In genomic region chr2:27425039-27425438, GRCh38 we compare ENCODE assay signal across 10 cellular contexts. TPM values are rescaled to one million over a fixed set of nuclear protein-coding genes. Genes with fewer than 3 reads are reported as not detected.
DNase-seq lines count a peak whose midpoint lies in the region; ATAC-seq, FAIRE-seq and TF ChIP-seq lines count a peak whose summit lies in the region.
"Not testable (repeated sequence)": the region's sequence is repeated elsewhere in the genome, so short reads cannot be mapped to it uniquely, and the experiment has no call there.
"Had no signal": no experiment of that assay in that cellular context is flagged by ENCODE, and none has a peak within 500 bp of the region (broad histone marks: within the 10 kb centered on the region; RNA-seq: fewer than 3 reads in every experiment).

No MANE protein-coding gene starts in this region.

- not testable (repeated sequence) for H2BK120ac ChIP-seq in trophoblast cell (ENCODE audit: insufficient read depth, low read length, poor library complexity)

- H3K4me2 ChIP-seq in HepG2 (ENCODE audit: low read depth, low read length): peak overlapping the region; percentile 36; the same call in 1 of the 2 replicates
- not testable (repeated sequence) for H3K4me2 ChIP-seq in trophoblast cell (ENCODE audit: low read length)

- not testable (repeated sequence) for H3K27me3 ChIP-seq in HepG2 (ENCODE audit: control insufficient read depth in 1 of 2, insufficient read depth in 2 of 2, low read length in 2 of 2); trophoblast cell (ENCODE audit: insufficient read depth, low read length); small intestine (ENCODE audit: control insufficient read depth in 2 of 2, insufficient read depth in 2 of 2, low read length in 2 of 2)

- not testable (repeated sequence) for H3K27ac ChIP-seq in HepG2 (ENCODE audit: extremely low read length, insufficient read depth, low read length); trophoblast cell (ENCODE audit: low read depth, low read length); small intestine (ENCODE audit: low read depth in 1 of 2, low read length in 1 of 2)

- not testable (repeated sequence) for TF ChIP-seq CTCF in HepG2 (CRISPR knock-in tag; IDR thresholded peaks at IDR 0.05)

- H3K14ac ChIP-seq in trophoblast cell (ENCODE audit: low read length): not testable (repeated sequence)

- TF ChIP-seq POLR2A in HepG2 (IDR thresholded peaks at IDR 0.05; ENCODE audit: insufficient read depth in 1 of 2, low read depth in 2 of 2, low read length in 2 of 2): not testable (repeated sequence)

- TF ChIP-seq EP300 in HepG2 (IDR thresholded peaks at IDR 0.05; ENCODE audit: low read depth in 2 of 2, low read length in 2 of 2); HepG2 (CRISPR knock-in tag; IDR thresholded peaks at IDR 0.05; ENCODE audit: borderline replicate concordance): not testable (repeated sequence)

- not testable (repeated sequence) for H2AFZ ChIP-seq in HepG2 (ENCODE audit: low read length); trophoblast cell (ENCODE audit: insufficient read depth, low read length, poor library complexity)

- not testable (repeated sequence) for ATAC-seq in HepG2

- not testable (repeated sequence) for H3K36me3 ChIP-seq in HepG2 (replicated peaks in 1 of 2; ENCODE audit: control insufficient read depth in 1 of 2, insufficient read depth in 2 of 2, low read length in 2 of 2); trophoblast cell (ENCODE audit: control insufficient read depth in 1 of 2, insufficient read depth in 2 of 2, low read length in 2 of 2); small intestine (ENCODE audit: control insufficient read depth in 2 of 2, insufficient read depth in 2 of 2, low read length in 2 of 2)

- DNase-seq in DMS53 (lab: John Stamatoyannopoulos, UW) (peak; percentile 24), HT-29 (ENCODE audit: low spot score) (peak; percentile 8), HepG2 (ENCODE audit: low spot score) (peak; percentile 44), mesenteric fat pad (ENCODE audit: low spot score) (peak; percentile 57), trophoblast cell (peak; percentile 44 to 66), small intestine (peak; percentile 59)
- peak; percentile 10 for DNase-seq in activated effector memory CD4-positive, alpha-beta T cell treated with anti-CD3 and anti-CD28 coated beads, Interleukin-2, amount 50 U/mL, for 16 hours

- not testable (repeated sequence) for H3K79me1 ChIP-seq in trophoblast cell (ENCODE audit: low read length)

- H3K4me3 ChIP-seq in HepG2 (replicated peaks in 1 of 3; ENCODE audit: insufficient read depth in 1 of 3, low read depth in 2 of 3, low read length in 3 of 3): peak overlapping the region in 1 of 3 experiments; percentile 24; a peak in 1 of 6 replicates
- not testable (repeated sequence) for H3K4me3 ChIP-seq in trophoblast cell (ENCODE audit: low read depth, low read length); small intestine (ENCODE audit: low read depth in 1 of 2, low read length in 2 of 2)

- BruUV-seq in HepG2 (replicated peaks; lab: Mats Ljungman, UMichigan): not testable (repeated sequence)

- H3K79me2 ChIP-seq in HepG2 (ENCODE audit: insufficient read depth, low read length) (peaks cover 10% of the 10 kb centered on the region), trophoblast cell (ENCODE audit: control insufficient read depth, insufficient read depth, low read length, poor library complexity) (peaks cover 15% of the 10 kb centered on the region)

- not testable (repeated sequence) for H3K9me3 ChIP-seq in HepG2 (ENCODE audit: low read length); trophoblast cell (ENCODE audit: insufficient read depth, low read depth, low read length); small intestine (ENCODE audit: control insufficient read depth, low read depth)

- H4K12ac ChIP-seq in trophoblast cell (ENCODE audit: low read depth, low read length): not testable (repeated sequence)

- not testable (repeated sequence) for H4K91ac ChIP-seq in trophoblast cell (ENCODE audit: low read depth, low read length)

- CTCF ChIA-PET in HepG2 (lab: Yijun Ruan, JAX; ENCODE audit: low intra/inter-chr PET ratio, low total read pairs): not testable (repeated sequence)

- FAIRE-seq in HepG2 (lab: Jason Lieb, UNC); small intestine (lab: Jason Lieb, UNC): not testable (repeated sequence)

- not testable (repeated sequence) for H3K18ac ChIP-seq in trophoblast cell (ENCODE audit: low read length)

- WGBS in HepG2 (ENCODE audit: low lambda C conversion rate): 19% methylated on average over 10 of the region's 10 CpGs
- WGBS in trophoblast cell (ENCODE audit: extremely low coverage, insufficient coverage, insufficient read length): no CpG with 5 or more reads among the region's 10 CpGs
- WGBS in small intestine, 3 donors: 36 to 72% (median 50%) methylated on average over 10 of the region's 10 CpGs

- H3K23ac ChIP-seq in trophoblast cell (ENCODE audit: low read length): not testable (repeated sequence)

- not testable (repeated sequence) for H4K8ac ChIP-seq in trophoblast cell (ENCODE audit: low read depth, low read length)

- not testable (repeated sequence) for H3K9ac ChIP-seq in HepG2 (ENCODE audit: insufficient read depth, low read depth, low read length); trophoblast cell (ENCODE audit: low read length)

- not testable (repeated sequence) for H2BK12ac ChIP-seq in trophoblast cell (ENCODE audit: low read length)

- POLR2A ChIA-PET in HepG2 (lab: Yijun Ruan, JAX): interaction anchor here (0.8 to 2.1 kb wide), 2 partner anchors 15 to 68 kb away, joined by 3 to 9 read pairs; partner anchors contain the start of genes GTF3C2 and PPM1G

- not testable (repeated sequence) for TF ChIP-seq RAD21 in HepG2 (CRISPR knock-in tag; IDR thresholded peaks at IDR 0.05)

- in situ Hi-C loops in HepG2 (cut with HindIII; ENCODE audit: extremely low pct_ligation_motif_present, low pct_unique_long_range_greater_than_20kb): not testable (repeated sequence)

- H2AK5ac ChIP-seq in trophoblast cell (ENCODE audit: low read length): not testable (repeated sequence)

- not testable (repeated sequence) for H3K4ac ChIP-seq in trophoblast cell (ENCODE audit: low read depth, low read length)

- H3K4me1 ChIP-seq in HepG2 (ENCODE audit: insufficient read depth, low read length): peaks cover 53% of the 10 kb centered on the region
- not testable (repeated sequence) for H3K4me1 ChIP-seq in trophoblast cell (ENCODE audit: control insufficient read depth in 1 of 2, insufficient read depth in 2 of 2, low read length in 2 of 2); small intestine (ENCODE audit: control insufficient read depth in 2 of 2, insufficient read depth in 1 of 2, low read depth in 1 of 2, low read length in 1 of 2)

- intact Hi-C loops in HepG2 (cut with micrococcal nuclease; ENCODE audit: unreplicated experiment): not testable (repeated sequence)

- not testable (repeated sequence) for H2BK5ac ChIP-seq in trophoblast cell (ENCODE audit: low read depth, low read length, poor library complexity)

- peaks cover 10% of the 10 kb centered on the region for H4K20me1 ChIP-seq in HepG2 (ENCODE audit: insufficient read depth, low read length)

RNA-seq across cellular contexts. Expression of gene NRBP1, which starts 3.4 kb away (rescaled TPM):
- 49.7 and 50.1 TPM in 2 replicates for total RNA-seq in HT-29 (2014; rRNA removed; shearing (Covaris generic))
- total RNA-seq in HepG2 (2016; rRNA removed; fragmentation: Illumina TruSeq; extraction: Trizol) (165 and 222 TPM in 2 replicates), mesenteric fat pad (92.9 TPM)
- 29.3 and 32.1 TPM in 2 replicates for total RNA-seq in HepG2 (2016; cell fraction: cytosol; rRNA removed; fragmentation: Illumina TruSeq; extraction: Trizol; ENCODE audit: low read depth)
- 165 and 218 TPM in 2 replicates for total RNA-seq in HepG2 (2016; cell fraction: insoluble cytoplasmic fraction; rRNA removed; fragmentation: Illumina TruSeq; extraction: Trizol)
- 63.2 and 68.0 TPM in 2 replicates for total RNA-seq in HepG2 (2016; cell fraction: membrane; rRNA removed; fragmentation: Illumina TruSeq; extraction: Trizol)
- total RNA-seq in HepG2 (2016; cell fraction: nucleus; rRNA removed; fragmentation: Illumina TruSeq; extraction: Trizol): 96.2 and 104 TPM in 2 replicates
- polyA plus RNA-seq in HepG2 (2011; rRNA removed) (227 and 240 TPM in 2 replicates), small intestine (10 to 100 TPM; 51.4 to 84.8 (median 83.9) TPM)
- 195 and 204 TPM in 2 replicates for polyA plus RNA-seq in HepG2 (2011; cell fraction: cytosol; rRNA removed)
- 237 and 253 TPM in 2 replicates for polyA plus RNA-seq in HepG2 (2011; cell fraction: nucleus; rRNA removed)
- 128 and 143 TPM in 2 replicates for polyA plus RNA-seq in HepG2 (2012)
- polyA plus RNA-seq in HepG2 (2016; cell fraction: cytosol; fragmentation: Illumina TruSeq; extraction: Trizol; ENCODE audit: low read depth): 19.3 and 21.8 TPM in 2 replicates
- polyA plus RNA-seq in HepG2 (2016; cell fraction: insoluble cytoplasmic fraction; fragmentation: Illumina TruSeq; extraction: Trizol; ENCODE audit: low read depth): 234 and 235 TPM in 2 replicates
- 36.2 and 39.8 TPM in 2 replicates for polyA plus RNA-seq in HepG2 (2016; cell fraction: membrane; fragmentation: Illumina TruSeq; extraction: Trizol; ENCODE audit: low read depth)
- polyA plus RNA-seq in HepG2 (2016; cell fraction: nucleus; fragmentation: Illumina TruSeq; extraction: Trizol; ENCODE audit: insufficient read depth, low read depth): 149 and 154 TPM in 2 replicates
- 103 and 225 TPM in 2 replicates for polyA minus RNA-seq in HepG2 (2011; rRNA and poly(A)+ RNA removed; ENCODE audit: low replicate concordance)
- 91.1 and 109 TPM in 2 replicates for polyA minus RNA-seq in HepG2 (2011; cell fraction: cytosol; rRNA and poly(A)+ RNA removed)
- polyA minus RNA-seq in HepG2 (2011; cell fraction: nucleus; rRNA and poly(A)+ RNA removed): 149 and 165 TPM in 2 replicates
- polyA plus RNA-seq in trophoblast cell (2013): 76.2 and 76.9 TPM in 2 replicates

RNA-seq across cellular contexts. Expression of gene PPM1G, which starts 15.6 kb away (rescaled TPM):
- total RNA-seq in HT-29 (2014; rRNA removed; shearing (Covaris generic)): 141 and 148 TPM in 2 replicates
- total RNA-seq in HepG2 (2016; rRNA removed; fragmentation: Illumina TruSeq; extraction: Trizol): 211 and 213 TPM in 2 replicates
- total RNA-seq in HepG2 (2016; cell fraction: cytosol; rRNA removed; fragmentation: Illumina TruSeq; extraction: Trizol; ENCODE audit: low read depth): 66.7 and 72.8 TPM in 2 replicates
- total RNA-seq in HepG2 (2016; cell fraction: insoluble cytoplasmic fraction; rRNA removed; fragmentation: Illumina TruSeq; extraction: Trizol): 187 and 217 TPM in 2 replicates
- total RNA-seq in HepG2 (2016; cell fraction: membrane; rRNA removed; fragmentation: Illumina TruSeq; extraction: Trizol): 144 and 151 TPM in 2 replicates
- total RNA-seq in HepG2 (2016; cell fraction: nucleus; rRNA removed; fragmentation: Illumina TruSeq; extraction: Trizol): 93.4 and 100 TPM in 2 replicates
- polyA plus RNA-seq in HepG2 (2011; rRNA removed): 52.3 and 58.2 TPM in 2 replicates
- polyA plus RNA-seq in HepG2 (2011; cell fraction: cytosol; rRNA removed): 57.6 and 58.9 TPM in 2 replicates
- polyA plus RNA-seq in HepG2 (2011; cell fraction: nucleus; rRNA removed): 33.5 and 36.2 TPM in 2 replicates
- 122 and 125 TPM in 2 replicates for polyA plus RNA-seq in HepG2 (2012)
- polyA plus RNA-seq in HepG2 (2016; cell fraction: cytosol; fragmentation: Illumina TruSeq; extraction: Trizol; ENCODE audit: low read depth): 80.0 and 81.2 TPM in 2 replicates
- 206 and 226 TPM in 2 replicates for polyA plus RNA-seq in HepG2 (2016; cell fraction: insoluble cytoplasmic fraction; fragmentation: Illumina TruSeq; extraction: Trizol; ENCODE audit: low read depth)
- 120 and 128 TPM in 2 replicates for polyA plus RNA-seq in HepG2 (2016; cell fraction: membrane; fragmentation: Illumina TruSeq; extraction: Trizol; ENCODE audit: low read depth)
- polyA plus RNA-seq in HepG2 (2016; cell fraction: nucleus; fragmentation: Illumina TruSeq; extraction: Trizol; ENCODE audit: insufficient read depth, low read depth): 164 and 171 TPM in 2 replicates
- polyA minus RNA-seq in HepG2 (2011; rRNA and poly(A)+ RNA removed; ENCODE audit: low replicate concordance): 89.1 and 115 TPM in 2 replicates
- polyA minus RNA-seq in HepG2 (2011; cell fraction: cytosol; rRNA and poly(A)+ RNA removed): 65.1 and 65.4 TPM in 2 replicates
- polyA minus RNA-seq in HepG2 (2011; cell fraction: nucleus; rRNA and poly(A)+ RNA removed): 18.2 and 25.2 TPM in 2 replicates
- total RNA-seq in mesenteric fat pad: 56.7 TPM
- 64.3 and 66.0 TPM in 2 replicates for polyA plus RNA-seq in trophoblast cell (2013)
- polyA plus RNA-seq in small intestine: 10 to 100 TPM; 44.1 to 93.1 (median 45.4) TPM

RNA-seq across cellular contexts. Expression of gene KRTCAP3, which starts 17.1 kb away (rescaled TPM):
- total RNA-seq in HT-29 (2014; rRNA removed; shearing (Covaris generic)): 29.3 and 30.4 TPM in 2 replicates
- total RNA-seq in HepG2 (2016; rRNA removed; fragmentation: Illumina TruSeq; extraction: Trizol) (2.1 TPM in 1 of 2 replicates, not detected in the other), mesenteric fat pad (0.48 TPM)
- total RNA-seq in HepG2 (2016; cell fraction: cytosol; rRNA removed; fragmentation: Illumina TruSeq; extraction: Trizol; ENCODE audit: low read depth): not detected in 2 replicates
- total RNA-seq in HepG2 (2016; cell fraction: insoluble cytoplasmic fraction; rRNA removed; fragmentation: Illumina TruSeq; extraction: Trizol): 1.6 TPM in 1 of 2 replicates, not detected in the other
- 0.28 and 0.31 TPM in 2 replicates for total RNA-seq in HepG2 (2016; cell fraction: membrane; rRNA removed; fragmentation: Illumina TruSeq; extraction: Trizol)
- 1.6 and 3.6 TPM in 2 replicates for total RNA-seq in HepG2 (2016; cell fraction: nucleus; rRNA removed; fragmentation: Illumina TruSeq; extraction: Trizol)
- polyA plus RNA-seq in HepG2 (2011; rRNA removed) (4.5 and 5.6 TPM in 2 replicates), small intestine (100 to 1,000 TPM in 1 of 3 donors, 10 to 100 TPM in 2; 57.0 to 127 (median 59.4) TPM)
- 0.64 and 0.94 TPM in 2 replicates for polyA plus RNA-seq in HepG2 (2011; cell fraction: cytosol; rRNA removed)
- polyA plus RNA-seq in HepG2 (2011; cell fraction: nucleus; rRNA removed): 57.5 and 78.7 TPM in 2 replicates
- 5.6 and 6.6 TPM in 2 replicates for polyA plus RNA-seq in HepG2 (2012)
- polyA plus RNA-seq in HepG2 (2016; cell fraction: cytosol; fragmentation: Illumina TruSeq; extraction: Trizol; ENCODE audit: low read depth): 0.34 and 0.46 TPM in 2 replicates
- 0.41 TPM in 1 of 2 replicates, not detected in the other for polyA plus RNA-seq in HepG2 (2016; cell fraction: insoluble cytoplasmic fraction; fragmentation: Illumina TruSeq; extraction: Trizol; ENCODE audit: low read depth)
- polyA plus RNA-seq in HepG2 (2016; cell fraction: membrane; fragmentation: Illumina TruSeq; extraction: Trizol; ENCODE audit: low read depth): 0.32 and 1.0 TPM in 2 replicates
- polyA plus RNA-seq in HepG2 (2016; cell fraction: nucleus; fragmentation: Illumina TruSeq; extraction: Trizol; ENCODE audit: insufficient read depth, low read depth): 12.5 and 13.4 TPM in 2 replicates
- 0.77 and 4.4 TPM in 2 replicates for polyA minus RNA-seq in HepG2 (2011; rRNA and poly(A)+ RNA removed; ENCODE audit: low replicate concordance)
- polyA minus RNA-seq in HepG2 (2011; cell fraction: cytosol; rRNA and poly(A)+ RNA removed): not detected in 2 replicates
- polyA minus RNA-seq in HepG2 (2011; cell fraction: nucleus; rRNA and poly(A)+ RNA removed): 8.7 and 8.8 TPM in 2 replicates
- polyA plus RNA-seq in trophoblast cell (2013): 12.5 and 12.6 TPM in 2 replicates
- total RNA-seq: A172, Daoy had no signal
- polyA plus RNA-seq: CD14-positive monocyte had no signal

RNA-seq across cellular contexts. Expression of gene ZNF513, which starts 44.5 kb away (rescaled TPM):
- total RNA-seq in HT-29 (2014; rRNA removed; shearing (Covaris generic)): 16.0 and 20.4 TPM in 2 replicates
- total RNA-seq in HepG2 (2016; rRNA removed; fragmentation: Illumina TruSeq; extraction: Trizol) (2.4 and 4.9 TPM in 2 replicates), mesenteric fat pad (20.7 TPM)
- total RNA-seq in HepG2 (2016; cell fraction: cytosol; rRNA removed; fragmentation: Illumina TruSeq; extraction: Trizol; ENCODE audit: low read depth): 2.0 and 2.5 TPM in 2 replicates
- 2.5 and 5.0 TPM in 2 replicates for total RNA-seq in HepG2 (2016; cell fraction: insoluble cytoplasmic fraction; rRNA removed; fragmentation: Illumina TruSeq; extraction: Trizol)
- 4.0 and 4.3 TPM in 2 replicates for total RNA-seq in HepG2 (2016; cell fraction: membrane; rRNA removed; fragmentation: Illumina TruSeq; extraction: Trizol)
- 5.5 and 6.1 TPM in 2 replicates for total RNA-seq in HepG2 (2016; cell fraction: nucleus; rRNA removed; fragmentation: Illumina TruSeq; extraction: Trizol)
- polyA plus RNA-seq in HepG2 (2011; rRNA removed) (6.3 and 10.9 TPM in 2 replicates), small intestine (10 to 100 TPM; 18.4 to 48.1 (median 37.0) TPM)
- 5.5 and 8.5 TPM in 2 replicates for polyA plus RNA-seq in HepG2 (2011; cell fraction: cytosol; rRNA removed)
- polyA plus RNA-seq in HepG2 (2011; cell fraction: nucleus; rRNA removed): 44.0 and 47.8 TPM in 2 replicates
- 3.9 and 6.3 TPM in 2 replicates for polyA plus RNA-seq in HepG2 (2012)
- polyA plus RNA-seq in HepG2 (2016; cell fraction: cytosol; fragmentation: Illumina TruSeq; extraction: Trizol; ENCODE audit: low read depth): 2.7 and 2.9 TPM in 2 replicates
- 3.5 and 4.5 TPM in 2 replicates for polyA plus RNA-seq in HepG2 (2016; cell fraction: insoluble cytoplasmic fraction; fragmentation: Illumina TruSeq; extraction: Trizol; ENCODE audit: low read depth)
- 4.8 TPM in 2 replicates for polyA plus RNA-seq in HepG2 (2016; cell fraction: membrane; fragmentation: Illumina TruSeq; extraction: Trizol; ENCODE audit: low read depth)
- polyA plus RNA-seq in HepG2 (2016; cell fraction: nucleus; fragmentation: Illumina TruSeq; extraction: Trizol; ENCODE audit: insufficient read depth, low read depth): 20.6 TPM in 2 replicates
- 4.6 and 10.2 TPM in 2 replicates for polyA minus RNA-seq in HepG2 (2011; rRNA and poly(A)+ RNA removed; ENCODE audit: low replicate concordance)
- 1.6 and 3.3 TPM in 2 replicates for polyA minus RNA-seq in HepG2 (2011; cell fraction: cytosol; rRNA and poly(A)+ RNA removed)
- polyA minus RNA-seq in HepG2 (2011; cell fraction: nucleus; rRNA and poly(A)+ RNA removed): 4.9 and 5.1 TPM in 2 replicates
- 15.8 and 16.6 TPM in 2 replicates for polyA plus RNA-seq in trophoblast cell (2013)
- total RNA-seq: A172 had no signal

RNA-seq across cellular contexts. Expression of gene SNX17, which starts 54.6 kb away (rescaled TPM):
- total RNA-seq in HT-29 (2014; rRNA removed; shearing (Covaris generic)): 72.8 and 79.9 TPM in 2 replicates
- total RNA-seq in HepG2 (2016; rRNA removed; fragmentation: Illumina TruSeq; extraction: Trizol) (94.9 and 109 TPM in 2 replicates), mesenteric fat pad (110 TPM)
- total RNA-seq in HepG2 (2016; cell fraction: cytosol; rRNA removed; fragmentation: Illumina TruSeq; extraction: Trizol; ENCODE audit: low read depth): 42.7 and 45.6 TPM in 2 replicates
- 98.2 and 110 TPM in 2 replicates for total RNA-seq in HepG2 (2016; cell fraction: insoluble cytoplasmic fraction; rRNA removed; fragmentation: Illumina TruSeq; extraction: Trizol)
- total RNA-seq in HepG2 (2016; cell fraction: membrane; rRNA removed; fragmentation: Illumina TruSeq; extraction: Trizol): 56.0 and 66.0 TPM in 2 replicates
- total RNA-seq in HepG2 (2016; cell fraction: nucleus; rRNA removed; fragmentation: Illumina TruSeq; extraction: Trizol): 70.1 and 82.3 TPM in 2 replicates
- polyA plus RNA-seq in HepG2 (2011; rRNA removed) (75.0 and 88.4 TPM in 2 replicates), small intestine (10 to 100 TPM; 64.6 to 76.6 (median 74.8) TPM)
- 86.7 and 102 TPM in 2 replicates for polyA plus RNA-seq in HepG2 (2011; cell fraction: cytosol; rRNA removed)
- 125 TPM in 2 replicates for polyA plus RNA-seq in HepG2 (2011; cell fraction: nucleus; rRNA removed)
- polyA plus RNA-seq in HepG2 (2012): 71.1 and 79.5 TPM in 2 replicates
- 19.3 and 23.5 TPM in 2 replicates for polyA plus RNA-seq in HepG2 (2016; cell fraction: cytosol; fragmentation: Illumina TruSeq; extraction: Trizol; ENCODE audit: low read depth)
- 82.7 and 86.8 TPM in 2 replicates for polyA plus RNA-seq in HepG2 (2016; cell fraction: insoluble cytoplasmic fraction; fragmentation: Illumina TruSeq; extraction: Trizol; ENCODE audit: low read depth)
- polyA plus RNA-seq in HepG2 (2016; cell fraction: membrane; fragmentation: Illumina TruSeq; extraction: Trizol; ENCODE audit: low read depth): 39.6 and 42.3 TPM in 2 replicates
- 97.5 and 97.9 TPM in 2 replicates for polyA plus RNA-seq in HepG2 (2016; cell fraction: nucleus; fragmentation: Illumina TruSeq; extraction: Trizol; ENCODE audit: insufficient read depth, low read depth)
- 92.8 and 112 TPM in 2 replicates for polyA minus RNA-seq in HepG2 (2011; rRNA and poly(A)+ RNA removed; ENCODE audit: low replicate concordance)
- 58.3 and 61.2 TPM in 2 replicates for polyA minus RNA-seq in HepG2 (2011; cell fraction: cytosol; rRNA and poly(A)+ RNA removed)
- polyA minus RNA-seq in HepG2 (2011; cell fraction: nucleus; rRNA and poly(A)+ RNA removed): 97.5 and 98.0 TPM in 2 replicates
- 23.0 and 23.7 TPM in 2 replicates for polyA plus RNA-seq in trophoblast cell (2013)

Comparison
In these comparisons a context has a peak if more than half of its experiments do, and no peak if none do; other contexts are left out.
1. DNase-seq: peak in every context shown above with its lines; median percentile 59 in small intestine; 57 in mesenteric fat pad; 55 in trophoblast cell; 44 in HepG2; 24 in DMS53; 10 in activated effector memory CD4-positive, alpha-beta T cell treated with anti-CD3 and anti-CD28 coated beads, Interleukin-2, amount 50 U/mL, for 16 hours; 8 in HT-29.